ENCODE assay signal across 11 cellular contexts in genomic region chr12:38932320-38932719, GRCh38. TPM values are rescaled to one million over a fixed set of nuclear protein-coding genes. Genes with fewer than 3 reads are reported as not detected.
"Had no signal": no experiment of that assay in that cellular context is flagged by ENCODE, and none has a peak within 500 bp of the region (broad histone marks: within the 10 kb centered on the region; RNA-seq: fewer than 3 reads in every experiment).

No MANE protein-coding gene starts in this region.

- ATAC-seq: GM23338, HCT116 had no signal

- DNase-seq: GM23248, GOT3, H7, H9, HCEC 1CT, HFFc6 had no signal

- H3K27ac ChIP-seq: GM23248 had no signal

- H3K36me3 ChIP-seq: HAP-1 had no signal

- FAIRE-seq: H1, H54 had no signal

- H3K4me1 ChIP-seq: HAP-1 had no signal

- H2AFZ ChIP-seq: GM23248, GM23338 had no signal

- H3K4me3 ChIP-seq: GM23248, GM23338, HAP-1 had no signal

- H3K4me2 ChIP-seq: GM23338 had no signal

- H3K9ac ChIP-seq: GM23248 had no signal

- H3K9me3 ChIP-seq: HAP-1 had no signal

RNA-seq across cellular contexts. Expression of gene CPNE8, which starts 26.9 kb away (rescaled TPM):
- total RNA-seq: HFFc6 had no signal
